Comparison of ENCODE assay signal across 9 cellular contexts in the genomic region with DNA sequence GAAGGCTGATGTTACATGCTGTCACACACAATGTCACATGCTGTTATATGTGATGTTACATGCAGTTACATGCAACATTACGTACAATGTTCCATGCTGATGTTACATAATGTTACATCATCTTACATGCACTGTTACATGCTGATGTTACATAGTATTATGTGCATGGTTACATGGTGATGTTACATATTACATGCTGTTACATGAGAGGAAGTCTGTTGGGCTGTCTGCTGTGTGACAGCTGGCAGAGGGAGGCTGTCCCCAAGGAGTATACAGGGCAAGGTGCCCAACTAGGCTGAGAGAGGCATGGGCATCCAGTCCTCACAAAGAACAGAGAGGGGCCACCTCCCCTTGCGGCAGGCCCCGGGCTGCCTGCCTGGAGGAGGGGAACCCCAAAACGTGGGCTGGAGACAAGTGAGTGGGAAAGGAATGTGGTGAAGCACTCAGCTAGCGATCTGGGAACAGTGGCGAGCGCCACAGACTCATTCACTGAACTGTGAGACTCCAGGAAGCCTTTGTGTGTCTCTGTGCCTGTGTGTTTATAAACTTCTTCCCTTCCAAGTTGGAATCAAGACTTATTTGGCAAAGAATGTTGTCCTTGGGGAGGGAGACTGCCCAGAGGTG. TPM values are rescaled to one million over a fixed set of nuclear protein-coding genes. Genes with fewer than 3 reads are reported as not detected.
DNase-seq lines count a peak whose midpoint lies in the region; ATAC-seq and TF ChIP-seq lines count a peak whose summit lies in the region.
"Had no signal": no experiment of that assay in that cellular context is flagged by ENCODE, and none has a peak within 500 bp of the region (broad histone marks: within the 10 kb centered on the region; RNA-seq: fewer than 3 reads in every experiment).

No MANE protein-coding gene starts in this region.

- H3K27me3 ChIP-seq in osteoblast (ENCODE audit: insufficient read depth, low read length): peaks cover 3% of the 10 kb centered on the region

- peak; percentile 15 for ATAC-seq in esophagus mucosa

- peak overlapping the region; percentile 43 for H3K4me2 ChIP-seq in osteoblast (ENCODE audit: insufficient read depth, low read length)

- no peaks in the 10 kb centered on the region for H3K79me2 ChIP-seq in osteoblast (ENCODE audit: insufficient read depth, low read length)

- H4K20me1 ChIP-seq in osteoblast (ENCODE audit: insufficient read depth, low read length): no peaks in the 10 kb centered on the region

- no peaks in the 10 kb centered on the region for H3K36me3 ChIP-seq in osteoblast (ENCODE audit: insufficient read depth, low read length)

- H3K4me3 ChIP-seq in osteoblast (ENCODE audit: insufficient read depth, low read length): no peak overlapping the region

- H3K4me1 ChIP-seq in osteoblast (ENCODE audit: insufficient read depth, low read length): peaks cover 8% of the 10 kb centered on the region

- no peaks in the 10 kb centered on the region for H3K9me3 ChIP-seq in osteoblast (ENCODE audit: low read depth, low read length)

- H2AFZ ChIP-seq in osteoblast (ENCODE audit: low read length): peak overlapping the region; percentile 43

- TF ChIP-seq CTCF in osteoblast (IDR thresholded peaks at IDR 0.05; ENCODE audit: extremely low read depth, low read depth, low read length): no peak

- H3K27ac ChIP-seq in osteoblast (ENCODE audit: low read depth, low read length): no peak overlapping the region

- peak; percentile 59 for DNase-seq in GM03348 (ENCODE audit: low spot score)
- DNase-seq in NCI-H69 (lab: John Stamatoyannopoulos, UW): peak; percentile 39
- DNase-seq in osteoblast (ENCODE audit: insufficient read length, low spot score, missing footprints): no peak
- no peak for DNase-seq in T-helper 9 cell
- DNase-seq in cerebellar cortex (ENCODE audit: low spot score): no peak
- DNase-seq in activated CD4-positive, CD25-positive, alpha-beta regulatory T cell (lab: John Stamatoyannopoulos, UW): no peak
- no peak for DNase-seq in RPMI8226
- DNase-seq: activated CD4-positive, alpha-beta T cell treated with anti-CD3 and anti-CD28 coated beads, Interleukin-2, amount 50 U/mL, for 4 hours had no signal

RNA-seq across cellular contexts. Expression of gene TMEM92, which starts 30.6 kb away (rescaled TPM):
- 0.88 TPM for total RNA-seq in esophagus mucosa
- under 0.01 and 0.36 TPM in 2 replicates for total RNA-seq in osteoblast

RNA-seq across cellular contexts. Expression of gene XYLT2, which starts 41.0 kb away (rescaled TPM):
- total RNA-seq in esophagus mucosa (10.8 TPM), osteoblast (40.5 and 46.6 TPM in 2 replicates)

Comparison
In these comparisons a context has a peak if more than half of its experiments do, and no peak if none do; other contexts are left out.
1. DNase-seq: peak in GM03348 (single experiment) and NCI-H69 (single experiment); none in osteoblast (single experiment), T-helper 9 cell (single experiment), cerebellar cortex (single experiment), activated CD4-positive, CD25-positive, alpha-beta regulatory T cell (0 of 4) and RPMI8226 (single experiment).